ENCODE assay signal across 8 cellular contexts in the genomic region with DNA sequence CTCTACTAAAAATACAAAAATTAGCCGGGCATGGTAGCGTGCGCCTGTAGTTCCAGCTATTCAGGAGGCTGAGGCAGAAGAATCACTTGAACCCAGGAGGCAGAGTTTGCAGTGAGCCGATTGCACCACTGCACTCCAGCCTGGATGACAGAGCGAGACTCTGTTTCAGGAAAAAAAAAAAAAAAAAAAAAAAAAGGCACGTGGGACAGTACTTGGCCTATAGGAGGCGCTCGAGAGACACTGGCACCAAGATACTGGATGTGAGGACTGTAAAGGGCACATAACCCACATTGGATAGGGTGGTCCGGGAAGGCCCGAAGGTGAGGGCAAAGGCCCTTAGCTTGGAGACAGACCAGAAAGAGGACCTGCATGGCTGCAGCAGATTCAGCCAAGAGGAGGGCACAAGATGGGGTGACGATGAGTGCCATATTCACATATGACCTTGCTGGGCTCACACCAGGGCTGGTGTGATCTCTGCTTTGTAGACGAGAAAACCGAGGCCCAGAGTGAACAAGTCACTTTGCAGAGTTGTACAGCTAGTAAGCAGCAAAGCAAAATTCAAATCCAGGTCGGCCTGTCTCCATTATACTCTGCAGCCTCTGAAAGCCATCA.
A peak's percentile ranks its signal among the peaks of the same experiment; 100 is the strongest.
DNase-seq lines count a peak whose midpoint lies in the region; ATAC-seq, FAIRE-seq and TF ChIP-seq lines count a peak whose summit lies in the region.

No MANE protein-coding gene starts in this region.

- TF ChIP-seq CTCF in A549 (IDR thresholded peaks at IDR 0.05) (peak; percentile 83), brain (conservative IDR thresholded peaks at IDR 0.05) (peak; percentile 38 to 70)

- H3K27ac ChIP-seq in A549, result no peak overlapping the region

- no peak overlapping the region for H3K4me3 ChIP-seq in A549

- H3K27ac Mint-ChIP-seq in brain, result peak overlapping the region in 2 of 5 experiments; percentile 58 to 63

- TF ChIP-seq EP300 in A549 (IDR thresholded peaks at IDR 0.05), result no peak

- peaks cover 6% of the 10 kb centered on the region for H3K4me1 Mint-ChIP-seq in brain

- no peak overlapping the region for H3K4me2 ChIP-seq in A549

- H3K36me3 Mint-ChIP-seq in brain, result peaks cover 41% of the 10 kb centered on the region

- ATAC-seq in A549, result peak; percentile 54 to 63
- no peak for ATAC-seq in GM21381 (IDR thresholded peaks at IDR 0.05; ENCODE audit: unreplicated experiment)
- ATAC-seq in HG03432 (IDR thresholded peaks at IDR 0.05; ENCODE audit: unreplicated experiment), result no peak

- WGBS in A549 (ENCODE audit: missing lambda C conversion rate), result 68% methylated on average over 14 of the region's 14 CpGs

- no peak for TF ChIP-seq POLR2A in A549 (IDR thresholded peaks at IDR 0.05; ENCODE audit: low read length)

- H3K27me3 Mint-ChIP-seq in brain, result no peaks in the 10 kb centered on the region

- DNase-seq in A549 (ENCODE audit: low read depth in 1 of 2, low spot score in 1 of 2) (peak; percentile 74 to 81), EH (ENCODE audit: low read depth) (peak; percentile 56), NCI-H524 (lab: John Stamatoyannopoulos, UW) (peak; percentile 19 to 26), medulla oblongata (ENCODE audit: extremely low spot score) (peak; percentile 23), middle frontal gyrus (ENCODE audit: extremely low spot score, low spot score) (no peak)

- FAIRE-seq in A549 (lab: Jason Lieb, UNC), result peak; percentile 89

- H3K9me3 Mint-ChIP-seq in brain, result no peaks in the 10 kb centered on the region

- no peaks in the 10 kb centered on the region for H3K9me3 ChIP-seq in A549

- no peak overlapping the region for H3K4me3 Mint-ChIP-seq in brain

- H3K4me1 ChIP-seq in A549, result 0 out of 3 replicates have a peak, but pooled peaks cover 6% of the 10 kb centered on the region

- CTCF ChIA-PET in A549 (lab: Yijun Ruan, JAX), result interaction anchor here (0.6 to 11.3 kb wide), 52 partner anchors 8 to 612 kb away, joined by 3 to 133 read pairs (median 5); no protein-coding TSS in a partner anchor

- POLR2A ChIA-PET in A549 (lab: Yijun Ruan, JAX), result no interaction called here

- peak in 1 of 2 experiments; percentile 44; a peak in 4 of 5 replicates for TF ChIP-seq RAD21 in A549 (conservative IDR thresholded peaks at IDR 0.05 in 1 of 2, IDR thresholded peaks at IDR 0.05 in 1 of 2)

TF ChIP-seq in A549, 52 proteins besides CTCF, POLR2A, EP300 and RAD21:
- 0 out of 4 replicates have a peak, but pooled peaks of 1 of the 2 experiments have one; percentile 15 for TF ChIP-seq CEBPB (IDR thresholded peaks at IDR 0.05)
- no peak for TF ChIP-seq RFX5 (IDR thresholded peaks at IDR 0.05)
- no peak for TF ChIP-seq MAFK (IDR thresholded peaks at IDR 0.05; ENCODE audit: partially characterized antibody)
- TF ChIP-seq ZC3H11A (IDR thresholded peaks at IDR 0.05), result no peak
- no peak for TF ChIP-seq JUNB (IDR thresholded peaks at IDR 0.05)
- TF ChIP-seq KDM1A (IDR thresholded peaks at IDR 0.05; ENCODE audit: low read depth), result no peak
- TF ChIP-seq ZSCAN20 (CRISPR knock-in tag; IDR thresholded peaks at IDR 0.05), result no peak
- no peak for TF ChIP-seq MAZ (IDR thresholded peaks at IDR 0.05; ENCODE audit: borderline replicate concordance, low read depth, low read length)
- no peak for TF ChIP-seq JUN (IDR thresholded peaks at IDR 0.05)
- TF ChIP-seq POLR2AphosphoS2 (conservative IDR thresholded peaks at IDR 0.05; ENCODE audit: low read length), result no peak
- TF ChIP-seq NFE2L2 (conservative IDR thresholded peaks at IDR 0.05; ENCODE audit: low read length), result no peak
- TF ChIP-seq, protein P1, sequence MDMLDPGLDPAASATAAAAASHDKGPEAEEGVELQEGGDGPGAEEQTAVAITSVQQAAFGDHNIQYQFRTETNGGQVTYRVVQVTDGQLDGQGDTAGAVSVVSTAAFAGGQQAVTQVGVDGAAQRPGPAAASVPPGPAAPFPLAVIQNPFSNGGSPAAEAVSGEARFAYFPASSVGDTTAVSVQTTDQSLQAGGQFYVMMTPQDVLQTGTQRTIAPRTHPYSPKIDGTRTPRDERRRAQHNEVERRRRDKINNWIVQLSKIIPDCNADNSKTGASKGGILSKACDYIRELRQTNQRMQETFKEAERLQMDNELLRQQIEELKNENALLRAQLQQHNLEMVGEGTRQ (IDR thresholded peaks at IDR 0.05), result peak; percentile 71
- no peak for TF ChIP-seq CHD2 (IDR thresholded peaks at IDR 0.05; ENCODE audit: low read length, partially characterized antibody)
- no peak for TF ChIP-seq RARB (CRISPR knock-in tag; IDR thresholded peaks at IDR 0.05)
- 0 out of 2 replicates have a peak, but pooled peaks have one; percentile 47 for TF ChIP-seq MYC (IDR thresholded peaks at IDR 0.05; ENCODE audit: borderline replicate concordance, low read length)
- no peak for TF ChIP-seq CBX2 (IDR thresholded peaks at IDR 0.05; ENCODE audit: borderline replicate concordance, low read depth)
- TF ChIP-seq TFCP2L1 (CRISPR knock-in tag; IDR thresholded peaks at IDR 0.05), result no peak
- TF ChIP-seq HOXB13 (CRISPR knock-in tag; IDR thresholded peaks at IDR 0.05; ENCODE audit: low read depth), result no peak
- TF ChIP-seq, protein P2, sequence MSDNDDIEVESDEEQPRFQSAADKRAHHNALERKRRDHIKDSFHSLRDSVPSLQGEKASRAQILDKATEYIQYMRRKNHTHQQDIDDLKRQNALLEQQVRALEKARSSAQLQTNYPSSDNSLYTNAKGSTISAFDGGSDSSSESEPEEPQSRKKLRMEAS (IDR thresholded peaks at IDR 0.05), result peak; percentile 76

Comparison
In these comparisons a context has a peak if more than half of its experiments do, and no peak if none do; other contexts are left out.
1. ATAC-seq: peak in A549 (2 of 2); none in GM21381 (single experiment) and HG03432 (single experiment).